Comparison of ENCODE assay signal across 8 cellular contexts in the genomic region with DNA sequence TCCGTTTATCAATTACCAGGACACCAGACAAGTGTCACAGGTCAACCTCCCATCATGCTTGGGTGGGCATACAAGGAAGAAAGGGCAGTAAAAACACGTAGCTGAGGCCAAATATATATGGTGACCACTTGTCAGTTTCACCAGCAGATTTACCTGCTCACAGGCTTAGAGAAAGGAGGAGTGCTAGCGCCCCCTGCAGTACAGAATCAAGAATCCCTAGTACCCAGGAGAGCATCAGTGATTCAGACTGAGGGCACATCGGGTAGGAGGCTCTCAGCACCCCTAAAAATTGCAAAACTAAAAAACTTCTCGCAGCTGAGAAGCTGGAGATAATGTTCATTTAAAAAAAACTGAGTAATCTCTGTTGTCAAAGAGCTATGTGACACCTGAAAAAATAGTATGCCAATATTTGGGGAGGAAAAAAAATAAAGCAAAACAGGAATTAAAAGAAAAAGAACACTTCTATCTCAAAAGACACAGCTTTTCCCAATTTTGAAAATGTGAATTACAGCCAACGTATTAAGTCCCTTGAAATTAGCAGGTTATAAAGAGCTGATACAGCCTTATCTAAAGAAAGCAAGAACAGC. TPM values are rescaled to one million over a fixed set of nuclear protein-coding genes. Genes with fewer than 3 reads are reported as not detected.
DNase-seq lines count a peak whose midpoint lies in the region; ATAC-seq and TF ChIP-seq lines count a peak whose summit lies in the region.

No MANE protein-coding gene starts in this region.

- ATAC-seq in GM18870 (IDR thresholded peaks at IDR 0.05; ENCODE audit: unreplicated experiment), result peak; percentile 68
- peak; percentile 70 for ATAC-seq in HG03442 (IDR thresholded peaks at IDR 0.05; ENCODE audit: unreplicated experiment)
- peak; percentile 71 for ATAC-seq in left lobe of liver
- peak; percentile 86 for ATAC-seq in upper lobe of right lung

- no peak overlapping the region for H3K27ac ChIP-seq in upper lobe of right lung

- H3K9ac ChIP-seq in adipocyte (ENCODE audit: low read length), result no peak overlapping the region

- no peaks in the 10 kb centered on the region for H3K36me3 ChIP-seq in adipocyte (ENCODE audit: control insufficient read depth, insufficient read depth, low read length, severe bottlenecking)
- H3K36me3 ChIP-seq in upper lobe of right lung, result no peaks in the 10 kb centered on the region

- intact Hi-C loops in upper lobe of right lung (cut with DNase I), result no loop called here

- no peaks in the 10 kb centered on the region for H3K4me1 ChIP-seq in adipocyte (ENCODE audit: control insufficient read depth, insufficient read depth, low read length)
- no peaks in the 10 kb centered on the region for H3K4me1 ChIP-seq in upper lobe of right lung

- H3K4me3 ChIP-seq in adipocyte (ENCODE audit: low read length) (no peak overlapping the region), upper lobe of right lung (no peak overlapping the region)

- peak; percentile 44 for DNase-seq in COLO668 (lab: John Stamatoyannopoulos, UW; ENCODE audit: unreplicated experiment)
- DNase-seq in NOMO-1 treated with DMSO at 0.1 percent for 48 hours (lab: John Stamatoyannopoulos, UW; ENCODE audit: unreplicated experiment), result peak; percentile 57
- peak; percentile 48 for DNase-seq in adipocyte (ENCODE audit: low read depth)
- no peak for DNase-seq in left lobe of liver (ENCODE audit: low spot score)
- DNase-seq in upper lobe of right lung, result no peak
- DNase-seq in hippocampal formation (lab: John Stamatoyannopoulos, UW), result no peak

- no peaks in the 10 kb centered on the region for H3K9me3 ChIP-seq in adipocyte (ENCODE audit: control insufficient read depth, low read length)
- no peaks in the 10 kb centered on the region for H3K9me3 ChIP-seq in upper lobe of right lung

- H3K27me3 ChIP-seq in adipocyte (replicated peaks; ENCODE audit: control insufficient read depth, insufficient read depth, low read length) (peaks cover 4% of the 10 kb centered on the region), upper lobe of right lung (no peaks in the 10 kb centered on the region)

- TF ChIP-seq CTCF in upper lobe of right lung (IDR thresholded peaks at IDR 0.05), result peak; percentile 65

RNA-seq across cellular contexts. Expression of gene MON1B, which starts 21.2 kb away (rescaled TPM):
- total RNA-seq in left lobe of liver (40.0 TPM), upper lobe of right lung (54.2 TPM)

RNA-seq across cellular contexts. Expression of gene SYCE1L, which starts 29.5 kb away (rescaled TPM):
- 0.65 TPM for total RNA-seq in left lobe of liver
- total RNA-seq in upper lobe of right lung, result 6.2 TPM

Comparison
In these comparisons a context has a peak if more than half of its experiments do, and no peak if none do; other contexts are left out.
1. DNase-seq: peak in COLO668 (single experiment), NOMO-1 treated with DMSO at 0.1 percent for 48 hours (single experiment) and adipocyte (single experiment); none in left lobe of liver (single experiment), upper lobe of right lung (single experiment) and hippocampal formation (0 of 2).
2. Peak in every context shown above with its lines, with median percentiles within 50 percentile points of each other: ATAC-seq.